Comparison of ENCODE assay signal across 9 cellular contexts in the genomic region with DNA sequence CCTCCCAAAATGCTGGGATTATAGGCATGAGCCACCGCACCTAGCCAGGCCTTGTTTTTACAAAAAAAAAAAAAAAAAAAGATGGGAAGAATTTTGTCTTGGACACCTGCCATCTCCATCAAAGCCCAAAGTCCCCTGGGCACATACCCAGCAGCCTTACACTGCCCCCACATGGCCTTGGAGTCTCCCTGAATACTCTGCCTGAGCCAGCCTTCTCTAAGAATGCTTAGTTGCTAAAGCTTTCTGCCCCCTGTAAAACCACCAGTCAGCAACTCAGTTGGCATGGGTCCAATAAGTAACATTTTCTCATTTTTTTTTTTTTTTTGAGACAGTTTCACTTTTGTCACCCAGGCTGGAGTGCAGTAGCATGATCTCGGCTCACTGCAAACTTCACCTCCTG. TPM values are rescaled to one million over a fixed set of nuclear protein-coding genes. Genes with fewer than 3 reads are reported as not detected.
DNase-seq lines count a peak whose midpoint lies in the region; ATAC-seq and TF ChIP-seq lines count a peak whose summit lies in the region.
"Had no signal": no experiment of that assay in that cellular context is flagged by ENCODE, and none has a peak within 500 bp of the region (broad histone marks: within the 10 kb centered on the region; RNA-seq: fewer than 3 reads in every experiment).

No MANE protein-coding gene starts in this region.

- no peak overlapping the region for H3K27ac Mint-ChIP-seq in effector memory CD8-positive, alpha-beta T cell
- no peak overlapping the region for H3K27ac Mint-ChIP-seq in T-helper 17 cell
- H3K27ac Mint-ChIP-seq: activated naive CD8-positive, alpha-beta T cell had no signal

- H3K4me3 ChIP-seq in MM.1S (ENCODE audit: low read length) (no peak overlapping the region), osteoblast (ENCODE audit: insufficient read depth, low read length) (no peak overlapping the region)

- H3K4me3 Mint-ChIP-seq in effector memory CD8-positive, alpha-beta T cell: no peak overlapping the region
- H3K4me3 Mint-ChIP-seq in T-helper 17 cell: no peak overlapping the region
- H3K4me3 Mint-ChIP-seq: activated naive CD8-positive, alpha-beta T cell had no signal

- no peaks in the 10 kb centered on the region for H4K20me1 ChIP-seq in MM.1S (ENCODE audit: insufficient read depth, low read length)
- no peaks in the 10 kb centered on the region for H4K20me1 ChIP-seq in osteoblast (ENCODE audit: insufficient read depth, low read length)

- H3K36me3 ChIP-seq in MM.1S (replicated peaks; ENCODE audit: insufficient read depth, low read length) (no peaks in the 10 kb centered on the region), osteoblast (ENCODE audit: insufficient read depth, low read length) (no peaks in the 10 kb centered on the region)

- H3K27me3 ChIP-seq in MM.1S (replicated peaks; ENCODE audit: insufficient read depth, low read length) (no peaks in the 10 kb centered on the region), osteoblast (ENCODE audit: insufficient read depth, low read length) (no peaks in the 10 kb centered on the region)

- no peak overlapping the region for H2AFZ ChIP-seq in MM.1S (ENCODE audit: low read length)
- no peak overlapping the region for H2AFZ ChIP-seq in osteoblast (ENCODE audit: low read length)

- no peaks in the 10 kb centered on the region for H3K9me2 ChIP-seq in MM.1S (replicated peaks; ENCODE audit: insufficient read depth, low read length)

- H3K9me3 ChIP-seq in MM.1S (replicated peaks; ENCODE audit: insufficient read depth, low read length): no peaks in the 10 kb centered on the region
- H3K9me3 ChIP-seq in osteoblast (ENCODE audit: low read depth, low read length): no peaks in the 10 kb centered on the region
- H3K9me3 ChIP-seq in T-helper 17 cell (ENCODE audit: control insufficient read depth, low read length, poor library complexity, severe bottlenecking): no peaks in the 10 kb centered on the region

- H3K36me3 Mint-ChIP-seq in effector memory CD8-positive, alpha-beta T cell (ENCODE audit: insufficient read depth): no peaks in the 10 kb centered on the region
- H3K36me3 Mint-ChIP-seq in T-helper 17 cell (ENCODE audit: low read depth): no peaks in the 10 kb centered on the region
- H3K36me3 Mint-ChIP-seq: activated naive CD8-positive, alpha-beta T cell had no signal

- H3K79me2 ChIP-seq in MM.1S (ENCODE audit: low read length) (no peaks in the 10 kb centered on the region), osteoblast (ENCODE audit: insufficient read depth, low read length) (no peaks in the 10 kb centered on the region)

- TF ChIP-seq CTCF in MM.1S (IDR thresholded peaks at IDR 0.05; ENCODE audit: low read length) (peak; percentile 37), osteoblast (IDR thresholded peaks at IDR 0.05; ENCODE audit: extremely low read depth, low read depth, low read length) (peak; percentile 22)

- H3K4me1 Mint-ChIP-seq in effector memory CD8-positive, alpha-beta T cell (ENCODE audit: low read depth in 2 of 2): no peaks in the 10 kb centered on the region
- H3K4me1 Mint-ChIP-seq in T-helper 17 cell: no peaks in the 10 kb centered on the region

- peak; percentile 31 for ATAC-seq in effector memory CD8-positive, alpha-beta T cell (replicated peaks)
- ATAC-seq in T-helper 17 cell: no peak
- no peak for ATAC-seq in HG03457 (IDR thresholded peaks at IDR 0.05; ENCODE audit: unreplicated experiment)

- no peak overlapping the region for H3K9ac ChIP-seq in MM.1S (ENCODE audit: low read length)

- no peaks in the 10 kb centered on the region for H3K27me3 Mint-ChIP-seq in effector memory CD8-positive, alpha-beta T cell
- H3K27me3 Mint-ChIP-seq in T-helper 17 cell: no peaks in the 10 kb centered on the region
- H3K27me3 Mint-ChIP-seq: activated naive CD8-positive, alpha-beta T cell had no signal

- no peaks in the 10 kb centered on the region for H3K9me3 Mint-ChIP-seq in effector memory CD8-positive, alpha-beta T cell

- peak in 2 of 3 experiments; percentile 0 to 24 for DNase-seq in NCI-H1417 (lab: John Stamatoyannopoulos, UW)
- DNase-seq in NCI-H1417 treated with DMSO at 0.1 percent for 48 hours (lab: John Stamatoyannopoulos, UW): no peak
- DNase-seq in MM.1S: peak; percentile 87
- no peak for DNase-seq in effector memory CD8-positive, alpha-beta T cell
- DNase-seq in osteoblast (ENCODE audit: insufficient read length, low spot score, missing footprints): peak; percentile 76
- DNase-seq in T-helper 17 cell: no peak
- no peak for DNase-seq in retina

- no peaks in the 10 kb centered on the region for H3F3A ChIP-seq in MM.1S (ENCODE audit: insufficient read depth, low read length)

- H3K4me1 ChIP-seq in MM.1S (ENCODE audit: low read length) (no peaks in the 10 kb centered on the region), osteoblast (ENCODE audit: insufficient read depth, low read length) (no peaks in the 10 kb centered on the region)

- no peak overlapping the region for H3K4me2 ChIP-seq in MM.1S (ENCODE audit: low read depth, low read length)
- no peak overlapping the region for H3K4me2 ChIP-seq in osteoblast (ENCODE audit: insufficient read depth, low read length)

- H3K27ac ChIP-seq in MM.1S (ENCODE audit: low read length): no peak overlapping the region
- no peak overlapping the region for H3K27ac ChIP-seq in osteoblast (ENCODE audit: low read depth, low read length)

RNA-seq across cellular contexts. Expression of gene SPC25, which starts 40.6 kb away (rescaled TPM):
- total RNA-seq in osteoblast: 0.88 and 1.1 TPM in 2 replicates
- under 1 TPM in 1 of 2 donors, not detected in 1; 0.27 TPM for total RNA-seq in T-helper 17 cell

RNA-seq across cellular contexts. Expression of gene NOSTRIN, which starts 47.2 kb away (rescaled TPM):
- 0.59 and 1.4 TPM in 2 replicates for total RNA-seq in osteoblast
- not detected for total RNA-seq in T-helper 17 cell

RNA-seq across cellular contexts. Expression of gene G6PC2, which starts 51.5 kb away (rescaled TPM):
- not detected in 2 replicates for total RNA-seq in osteoblast
- total RNA-seq in T-helper 17 cell: not detected

Comparison
In these comparisons a context has a peak if more than half of its experiments do, and no peak if none do; other contexts are left out.
1. DNase-seq: peak in NCI-H1417 (2 of 3), MM.1S (single experiment) and osteoblast (single experiment); none in NCI-H1417 treated with DMSO at 0.1 percent for 48 hours (single experiment), effector memory CD8-positive, alpha-beta T cell (0 of 3), T-helper 17 cell (0 of 3) and retina (single experiment).